ENCODE assay signal across 18 cellular contexts in the genomic region with DNA sequence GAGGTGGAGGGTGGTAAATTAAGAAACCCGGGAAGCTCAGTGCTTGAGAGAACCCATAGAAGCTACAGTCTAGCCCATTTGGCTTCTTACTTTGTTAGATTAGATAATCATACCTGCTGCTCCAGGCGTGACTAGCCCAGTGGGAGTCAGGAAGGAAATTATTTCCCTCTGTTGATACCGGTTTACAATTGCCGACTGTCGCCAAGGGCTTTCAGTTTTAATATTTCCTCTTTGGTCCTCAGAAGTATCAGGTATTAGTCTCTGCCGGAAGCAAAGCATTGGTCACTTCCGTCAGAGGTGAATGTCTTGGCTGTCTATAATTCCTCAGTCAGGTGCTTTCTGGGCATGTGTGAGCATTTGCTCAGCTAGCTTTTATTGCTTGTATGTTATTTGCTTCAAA.
A peak's percentile ranks its signal among the peaks of the same experiment; 100 is the strongest.
DNase-seq lines count a peak whose midpoint lies in the region; ATAC-seq, FAIRE-seq and TF ChIP-seq lines count a peak whose summit lies in the region.
"Had no signal": no experiment of that assay in that cellular context is flagged by ENCODE, and none has a peak within 500 bp of the region (broad histone marks: within the 10 kb centered on the region; RNA-seq: fewer than 3 reads in every experiment).

No MANE protein-coding gene starts in this region.

- H3K23ac ChIP-seq in mesendoderm (ENCODE audit: low read length): no peak overlapping the region

- H3K27me3 ChIP-seq in mesendoderm (ENCODE audit: insufficient read depth, low read length, poor library complexity) (no peaks in the 10 kb centered on the region), thoracic aorta (replicated peaks; ENCODE audit: insufficient read depth) (no peaks in the 10 kb centered on the region), spleen (replicated peaks in 1 of 7) (no peaks in the 10 kb centered on the region)
- H3K27me3 ChIP-seq: breast epithelium had no signal

- H3K36me3 ChIP-seq in mesendoderm (ENCODE audit: control insufficient read depth, insufficient read depth, low read length) (no peaks in the 10 kb centered on the region), thoracic aorta (peaks cover 3% of the 10 kb centered on the region), spleen (peaks cover 0 to 44% (median 0%) of the 10 kb centered on the region in 6 donors)
- H3K36me3 ChIP-seq: breast epithelium had no signal

- H3K4me2 ChIP-seq in mesendoderm (ENCODE audit: low read length): no peak overlapping the region
- H3K4me2 ChIP-seq: GM23338 had no signal

- in situ Hi-C loops in KBM-7 (cut with MboI; ENCODE audit: low pct_unique_long_range_greater_than_20kb, low sequenced_read_pairs): no loop called here

- H3K27ac ChIP-seq in mesendoderm (ENCODE audit: low read depth, low read length) (no peak overlapping the region), thoracic aorta (peak overlapping the region; percentile 76 to 87), spleen (no peak overlapping the region)
- H3K27ac ChIP-seq: RWPE1 had no signal

- peak overlapping the region; percentile 36 for H3K56ac ChIP-seq in mesendoderm (ENCODE audit: low read length)

- H3K18ac ChIP-seq in mesendoderm (ENCODE audit: low read length): no peak overlapping the region

- no peak for ATAC-seq in thoracic aorta (ENCODE audit: insufficient number of reproducible peaks, low FRiP score, low read depth)
- ATAC-seq: GM23338, left lobe of liver, WTC11 had no signal

- H3K79me2 ChIP-seq in mesendoderm (ENCODE audit: control insufficient read depth, insufficient read depth, low read length): peaks cover 12% of the 10 kb centered on the region

- no peak overlapping the region for H2AK5ac ChIP-seq in mesendoderm (ENCODE audit: low read length)

- intact Hi-C loops in spleen (cut with DNase I; ENCODE audit: low total_unique reads): no loop called here

- no peak overlapping the region for H3K9ac ChIP-seq in mesendoderm (ENCODE audit: low read length)

- H2BK120ac ChIP-seq in mesendoderm (ENCODE audit: low read depth, low read length): no peak overlapping the region

- H4K5ac ChIP-seq in mesendoderm (ENCODE audit: low read length): no peak overlapping the region

- TF ChIP-seq POLR2A in GM12891 (IDR thresholded peaks at IDR 0.05; ENCODE audit: low read depth, low read length) (no peak), spleen (IDR thresholded peaks at IDR 0.05) (no peak)

- no CpG with 5 or more reads among the region's 7 CpGs for WGBS in mesendoderm (ENCODE audit: extremely low coverage, insufficient coverage, low lambda C conversion rate)
- WGBS in spleen, 5 donors: 51 to 64% (median 54%) methylated on average over 7 of the region's 7 CpGs

- peak overlapping the region; percentile 5 for H2BK5ac ChIP-seq in mesendoderm (ENCODE audit: low read length)

- H3K4ac ChIP-seq in mesendoderm (ENCODE audit: low read depth, low read length): peak overlapping the region; percentile 8

- no peak overlapping the region for H3K4me3 ChIP-seq in mesendoderm (ENCODE audit: low read length)
- H3K4me3 ChIP-seq in thoracic aorta: peak overlapping the region; percentile 2
- H3K4me3 ChIP-seq in spleen: no peak overlapping the region
- H3K4me3 ChIP-seq: breast epithelium, GM23338 had no signal

- no peak for FAIRE-seq in GM12891 (lab: Jason Lieb, UNC)

- H3K4me1 ChIP-seq in mesendoderm (ENCODE audit: control insufficient read depth, low read depth, low read length) (peaks cover 4% of the 10 kb centered on the region), thoracic aorta (ENCODE audit: control insufficient read depth in 1 of 2, low read depth in 2 of 2) (peaks cover 42 to 95% of the 10 kb centered on the region in 2 donors), spleen (peaks cover 0 to 16% (median 3%) of the 10 kb centered on the region in 6 donors)
- H3K4me1 ChIP-seq: breast epithelium had no signal

- H2BK15ac ChIP-seq in mesendoderm (replicated peaks; ENCODE audit: low read depth): no peak overlapping the region

- DNase-seq in KBM-7: peak; percentile 9
- DNase-seq in dermis blood vessel endothelial cell: peak; percentile 91
- peak; percentile 62 for DNase-seq in mesendoderm
- DNase-seq in thoracic aorta (ENCODE audit: low spot score): no peak
- DNase-seq in GM12891 (ENCODE audit: insufficient read length, low spot score): no peak
- no peak for DNase-seq in AG08396 (ENCODE audit: low spot score)
- no peak for DNase-seq in spleen
- DNase-seq: activated CD4-positive, alpha-beta T cell treated with anti-CD3 and anti-CD28 coated beads, Interleukin-2, amount 50 U/mL, for 48 hours; activated effector memory CD4-positive, alpha-beta T cell treated with anti-CD3 and anti-CD28 coated beads, Interleukin-2, amount 50 U/mL, for 16 hours; DMS79 treated with DMSO at 0.1 percent for 48 hours; erythroblast; KG1; NCI-H524 had no signal

- H3K79me1 ChIP-seq in mesendoderm (ENCODE audit: low read length): peaks cover 20% of the 10 kb centered on the region

- no peak for TF ChIP-seq CTCF in thoracic aorta (IDR thresholded peaks at IDR 0.05)
- TF ChIP-seq CTCF in spleen (IDR thresholded peaks at IDR 0.05 in 8 of 11, conservative IDR thresholded peaks at IDR 0.05 in 3 of 11): no peak

- no peak overlapping the region for H4K8ac ChIP-seq in mesendoderm (ENCODE audit: low read depth, low read length)

- H3K9me3 ChIP-seq in thoracic aorta (no peaks in the 10 kb centered on the region), spleen (no peaks in the 10 kb centered on the region)
- H3K9me3 ChIP-seq: breast epithelium had no signal

TF ChIP-seq in GM12891, 5 proteins besides CTCF, POLR2A, EP300 and RAD21:
- TF ChIP-seq POU2F2 (IDR thresholded peaks at IDR 0.05; ENCODE audit: low read depth, low read length) (no peak), SPI1 (IDR thresholded peaks at IDR 0.05; ENCODE audit: low read depth, low read length) (no peak), POLR2AphosphoS5 (IDR thresholded peaks at IDR 0.05; ENCODE audit: low read depth, low read length) (no peak), PAX5 (IDR thresholded peaks at IDR 0.05; ENCODE audit: insufficient read depth, low read length, severe bottlenecking) (no peak), TAF1 (IDR thresholded peaks at IDR 0.05; ENCODE audit: low read depth, low read length) (no peak)

Comparison
In these comparisons a context has a peak if more than half of its experiments do, and no peak if none do; other contexts are left out.
1. DNase-seq: peak in KBM-7 (single experiment), dermis blood vessel endothelial cell (single experiment) and mesendoderm (single experiment); none in thoracic aorta (single experiment), GM12891 (single experiment), AG08396 (single experiment) and spleen (single experiment).
2. H3K27ac ChIP-seq: peak in thoracic aorta (2 of 2); none in mesendoderm (single experiment) and spleen (0 of 8).